In genomic region chr18:80172056-80172455, GRCh38 we compare ENCODE assay signal across 16 cellular contexts.
"Had no signal": no experiment of that assay in that cellular context is flagged by ENCODE, and none has a peak within 500 bp of the region (broad histone marks: within the 10 kb centered on the region; RNA-seq: fewer than 3 reads in every experiment).

No MANE protein-coding gene starts in this region.

- H3K27ac ChIP-seq: breast epithelium, esophagus squamous epithelium, lower lobe of right lung, right atrium auricular region, testis, upper lobe of left lung had no signal

- FAIRE-seq: endothelial cell of umbilical vein, islet of Langerhans had no signal

- H3K4me1 ChIP-seq: breast epithelium, right atrium auricular region, testis had no signal

- H3K36me3 ChIP-seq: breast epithelium, lower lobe of right lung, right atrium auricular region, upper lobe of left lung had no signal

- DNase-seq: activated CD4-positive, alpha-beta T cell treated with anti-CD3 and anti-CD28 coated beads, Interleukin-2, amount 50 U/mL, for 4 hours; activated naive CD4-positive, alpha-beta T cell treated with anti-CD3 and anti-CD28 coated beads, Interleukin-2, amount 10 ng/mL, durations not matched to agents 7 days and 5 days; activated T-cell treated with anti-CD3 and anti-CD28 coated beads, Interleukin-2, amount 50 U/mL, for 24 hours; aorta; effector CD8-positive, alpha-beta T cell; esophagus squamous epithelium; lower lobe of right lung; stimulated activated CD4-positive, alpha-beta T cell treated with anti-CD3 and anti-CD28 coated beads, Interleukin-15, amount 100 ng/mL, for 24 hours; stimulated activated CD4-positive, alpha-beta T cell treated with anti-CD3 and anti-CD28 coated beads, Interleukin-2, amount 100 ng/mL, for 48 hours; testis; upper lobe of left lung had no signal

- H3K4me3 ChIP-seq: skin epidermis, testis had no signal

- ATAC-seq: lower lobe of right lung had no signal

- H3K27me3 ChIP-seq: breast epithelium, esophagus squamous epithelium, right atrium auricular region, testis, upper lobe of left lung had no signal

- H3K9me3 ChIP-seq: breast epithelium, esophagus squamous epithelium, lower lobe of right lung, right atrium auricular region, testis, upper lobe of left lung had no signal
